18 cellular contexts compared by ENCODE assay signal in the genomic region with DNA sequence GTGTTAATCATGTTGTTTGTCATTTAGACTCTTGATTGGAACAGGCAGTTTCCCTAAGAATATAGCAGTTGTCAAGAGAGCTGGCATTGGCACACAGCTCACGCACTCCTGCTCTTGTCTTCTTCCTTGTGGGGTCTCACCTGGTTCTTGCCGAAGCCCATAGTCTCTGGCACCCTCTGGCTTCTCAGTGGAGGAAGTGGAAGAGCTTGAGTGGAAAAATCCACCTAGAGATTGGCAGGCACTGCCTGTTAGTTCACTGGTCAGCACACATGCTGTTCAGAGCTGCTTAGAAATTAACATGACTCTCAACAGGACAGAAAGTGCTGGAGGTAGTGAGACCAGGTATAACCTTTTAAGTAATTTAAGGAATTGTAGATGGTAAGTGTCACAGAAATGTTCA. TPM values are rescaled to one million over a fixed set of nuclear protein-coding genes. Genes with fewer than 3 reads are reported as not detected.
DNase-seq lines count a peak whose midpoint lies in the region; ATAC-seq and TF ChIP-seq lines count a peak whose summit lies in the region.
"Had no signal": no experiment of that assay in that cellular context is flagged by ENCODE, and none has a peak within 500 bp of the region (broad histone marks: within the 10 kb centered on the region; RNA-seq: fewer than 3 reads in every experiment).

No MANE protein-coding gene starts in this region.

- no peak overlapping the region for H3K4me3 ChIP-seq in choroid plexus epithelial cell (ENCODE audit: low read depth, low read length)
- no peak overlapping the region for H3K4me3 ChIP-seq in left ventricle myocardium inferior
- H3K4me3 ChIP-seq in liver (ENCODE audit: low read depth in 1 of 3, low read length in 3 of 3) = no peak overlapping the region
- H3K4me3 ChIP-seq in stomach = no peak overlapping the region
- H3K4me3 ChIP-seq in colonic mucosa = no peak overlapping the region

- H3K36me3 Mint-ChIP-seq in natural killer cell treated with Interleukin-12 subunit alpha and Interleukin-12 subunit beta and Interleukin-15 and Interleukin-18, amount 100 ng/mL, for 72 hours = peaks cover 16% of the 10 kb centered on the region

- DNase-seq in choroid plexus epithelial cell (ENCODE audit: low read depth) (no peak), left ventricle myocardium inferior (no peak), stomach (peak; percentile 58), colonic mucosa (no peak), Ammon's horn (ENCODE audit: low spot score) (no peak)
- DNase-seq in natural killer cell treated with Interleukin-12 subunit alpha and Interleukin-12 subunit beta and Interleukin-15 and Interleukin-18, amount 100 ng/mL, for 72 hours (ENCODE audit: low spot score) = no peak
- DNase-seq: ACHN; AML-193; COR-L47; DMS153; GOT3; KG1; NCI-H1436 treated with DMSO at 0.1 percent for 48 hours; NCI-H2029 treated with DMSO at 0.1 percent for 48 hours; NCI-H2171 treated with DMSO at 0.1 percent for 48 hours; NCI-H446 treated with DMSO at 0.1 percent for 48 hours; NK-92 treated with Interleukin-12 subunit alpha and Interleukin-12 subunit beta, amount 100 ng/mL, for 24 hours had no signal

- TF ChIP-seq CTCF in choroid plexus epithelial cell (conservative IDR thresholded peaks at IDR 0.05; ENCODE audit: low read depth, low read length) (peak; percentile 13), left ventricle myocardium inferior (IDR thresholded peaks at IDR 0.05; ENCODE audit: borderline replicate concordance) (peak; percentile 52), liver (IDR thresholded peaks at IDR 0.05; ENCODE audit: low read depth, low read length, missing input control) (no peak), stomach (IDR thresholded peaks at IDR 0.05) (peak in 4 of 7 experiments; percentile 13 to 80 (median 22)), colonic mucosa (IDR thresholded peaks at IDR 0.05) (no peak)

- 85% methylated on average over 2 of the region's 2 CpGs for WGBS in liver
- 29 to 64% (median 54%) methylated on average over 2 of the region's 2 CpGs for WGBS in stomach, 5 donors

- no peaks in the 10 kb centered on the region for H3K36me3 ChIP-seq in left ventricle myocardium inferior
- no peaks in the 10 kb centered on the region for H3K36me3 ChIP-seq in liver (ENCODE audit: control insufficient read depth in 4 of 4, insufficient read depth in 3 of 4, low read depth in 1 of 4, low read length in 3 of 4)
- H3K36me3 ChIP-seq in stomach = no peaks in the 10 kb centered on the region
- no peaks in the 10 kb centered on the region for H3K36me3 ChIP-seq in colonic mucosa

- TF ChIP-seq RAD21 in liver (IDR thresholded peaks at IDR 0.05) = peak; percentile 20 to 45

- H3K9ac ChIP-seq in liver (ENCODE audit: low read depth in 1 of 2, low read length in 2 of 2) = no peak overlapping the region
- no peak overlapping the region for H3K9ac ChIP-seq in colonic mucosa (ENCODE audit: low read depth in 2 of 2, low read length in 2 of 2)

- H3K9me3 ChIP-seq in left ventricle myocardium inferior (replicated peaks) (peaks cover 30% of the 10 kb centered on the region), liver (ENCODE audit: control insufficient read depth in 4 of 4, low read length in 3 of 4) (peaks cover 0 to 3% (median under 1%) of the 10 kb centered on the region in 4 donors), stomach (peaks cover 0 to 22% (median 5%) of the 10 kb centered on the region in 4 donors), colonic mucosa (no peaks in the 10 kb centered on the region)

- peaks cover 29 to 39% of the 10 kb centered on the region in 2 donors for H3K27me3 Mint-ChIP-seq in natural killer cell treated with Interleukin-12 subunit alpha and Interleukin-12 subunit beta and Interleukin-15 and Interleukin-18, amount 100 ng/mL, for 72 hours

- no peaks in the 10 kb centered on the region for H3K4me1 Mint-ChIP-seq in natural killer cell treated with Interleukin-12 subunit alpha and Interleukin-12 subunit beta and Interleukin-15 and Interleukin-18, amount 100 ng/mL, for 72 hours (ENCODE audit: low read depth in 2 of 2)

- H3K27ac ChIP-seq in left ventricle myocardium inferior (replicated peaks) (no peak overlapping the region), liver (ENCODE audit: low read depth in 1 of 2, low read length in 2 of 2) (no peak overlapping the region), stomach (peak overlapping the region; percentile 13 to 61 (median 57)), colonic mucosa (no peak overlapping the region)

- H3K27me3 ChIP-seq in left ventricle myocardium inferior (ENCODE audit: low read depth) (peaks cover 18% of the 10 kb centered on the region), liver (ENCODE audit: control insufficient read depth in 4 of 4, insufficient read depth in 4 of 4, low read length in 3 of 4) (no peaks in the 10 kb centered on the region), stomach (no peaks in the 10 kb centered on the region), colonic mucosa (no peaks in the 10 kb centered on the region)

- no peak for ATAC-seq in natural killer cell treated with Interleukin-12 subunit alpha and Interleukin-12 subunit beta and Interleukin-15 and Interleukin-18, amount 100 ng/mL, for 72 hours

- H3K27ac Mint-ChIP-seq in natural killer cell treated with Interleukin-12 subunit alpha and Interleukin-12 subunit beta and Interleukin-15 and Interleukin-18, amount 100 ng/mL, for 72 hours = no peak overlapping the region

- H3K4me1 ChIP-seq in left ventricle myocardium inferior = peaks cover 29% of the 10 kb centered on the region
- no peaks in the 10 kb centered on the region for H3K4me1 ChIP-seq in liver (ENCODE audit: control insufficient read depth in 4 of 4, insufficient read depth in 4 of 4, low read length in 3 of 4)
- peaks cover 0 to 18% (median 12%) of the 10 kb centered on the region in 4 donors for H3K4me1 ChIP-seq in stomach
- H3K4me1 ChIP-seq in colonic mucosa = no peaks in the 10 kb centered on the region

- no peak for TF ChIP-seq EP300 in stomach (IDR thresholded peaks at IDR 0.05)

- no peak overlapping the region for H3K4me3 Mint-ChIP-seq in natural killer cell treated with Interleukin-12 subunit alpha and Interleukin-12 subunit beta and Interleukin-15 and Interleukin-18, amount 100 ng/mL, for 72 hours

- intact Hi-C loops in left ventricle myocardium inferior (cut with micrococcal nuclease) = no loop called here
- intact Hi-C loops in stomach (cut with DNase I; ENCODE audit: low total_unique reads) = no loop called here
- intact Hi-C loops in colonic mucosa (cut with DNase I) = no loop called here

- no peak for TF ChIP-seq POLR2A in stomach (IDR thresholded peaks at IDR 0.05)

- peaks cover 10% of the 10 kb centered on the region for H3K9me3 Mint-ChIP-seq in natural killer cell treated with Interleukin-12 subunit alpha and Interleukin-12 subunit beta and Interleukin-15 and Interleukin-18, amount 100 ng/mL, for 72 hours

TF ChIP-seq in liver, 16 proteins besides CTCF, POLR2A, EP300 and RAD21 (continues in another document):
- TF ChIP-seq YY1 (IDR thresholded peaks at IDR 0.05) (no peak), TAF1 (conservative IDR thresholded peaks at IDR 0.05) (no peak), HNF4G (IDR thresholded peaks at IDR 0.05) (no peak)
- TF ChIP-seq, protein P1, sequence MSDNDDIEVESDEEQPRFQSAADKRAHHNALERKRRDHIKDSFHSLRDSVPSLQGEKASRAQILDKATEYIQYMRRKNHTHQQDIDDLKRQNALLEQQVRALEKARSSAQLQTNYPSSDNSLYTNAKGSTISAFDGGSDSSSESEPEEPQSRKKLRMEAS (IDR thresholded peaks at IDR 0.05) = no peak
- TF ChIP-seq, protein P2, sequence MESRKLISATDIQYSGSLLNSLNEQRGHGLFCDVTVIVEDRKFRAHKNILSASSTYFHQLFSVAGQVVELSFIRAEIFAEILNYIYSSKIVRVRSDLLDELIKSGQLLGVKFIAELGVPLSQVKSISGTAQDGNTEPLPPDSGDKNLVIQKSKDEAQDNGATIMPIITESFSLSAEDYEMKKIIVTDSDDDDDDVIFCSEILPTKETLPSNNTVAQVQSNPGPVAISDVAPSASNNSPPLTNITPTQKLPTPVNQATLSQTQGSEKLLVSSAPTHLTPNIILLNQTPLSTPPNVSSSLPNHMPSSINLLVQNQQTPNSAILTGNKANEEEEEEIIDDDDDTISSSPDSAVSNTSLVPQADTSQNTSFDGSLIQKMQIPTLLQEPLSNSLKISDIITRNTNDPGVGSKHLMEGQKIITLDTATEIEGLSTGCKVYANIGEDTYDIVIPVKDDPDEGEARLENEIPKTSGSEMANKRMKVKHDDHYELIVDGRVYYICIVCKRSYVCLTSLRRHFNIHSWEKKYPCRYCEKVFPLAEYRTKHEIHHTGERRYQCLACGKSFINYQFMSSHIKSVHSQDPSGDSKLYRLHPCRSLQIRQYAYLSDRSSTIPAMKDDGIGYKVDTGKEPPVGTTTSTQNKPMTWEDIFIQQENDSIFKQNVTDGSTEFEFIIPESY (IDR thresholded peaks at IDR 0.05) = no peak

RNA-seq across cellular contexts. Expression of a gene that starts 28.3 kb away (rescaled TPM):
- 1.2 TPM for total RNA-seq in left ventricle myocardium inferior
- total RNA-seq in liver = under 1 TPM; 0.17 to 0.28 TPM
- polyA plus RNA-seq in liver = under 1 TPM; 0.31 to 0.47 TPM
- 1 to 10 TPM in 1 of 5 donors, under 1 TPM in 2, not detected in 2; 0.18 to 1.4 (median 0.89) TPM for total RNA-seq in stomach
- 1 to 10 TPM; 6.7 to 8.6 (median 7.0) TPM for polyA plus RNA-seq in stomach
- under 1 TPM; 0.25 to 0.27 TPM for total RNA-seq in colonic mucosa
- not detected for total RNA-seq in natural killer cell treated with Interleukin-12 subunit alpha and Interleukin-12 subunit beta and Interleukin-15 and Interleukin-18, amount 100 ng/mL, for 72 hours

RNA-seq across cellular contexts. Expression of a gene that starts 48.3 kb away (rescaled TPM):
- 1.0 TPM for total RNA-seq in left ventricle myocardium inferior
- total RNA-seq in liver = 1 to 10 TPM in 1 of 2 donors, under 1 TPM in 1; 0.23 to 3.1 TPM
- 1 to 10 TPM; 1.1 to 1.2 TPM for polyA plus RNA-seq in liver
- 10 to 100 TPM in 1 of 5 donors, 1 to 10 TPM in 2, not detected in 2; 1.3 to 15.1 (median 3.1) TPM for total RNA-seq in stomach
- polyA plus RNA-seq in stomach = under 1 TPM; 0.31 to 0.80 (median 0.68) TPM
- not detected for total RNA-seq in colonic mucosa
- total RNA-seq in natural killer cell treated with Interleukin-12 subunit alpha and Interleukin-12 subunit beta and Interleukin-15 and Interleukin-18, amount 100 ng/mL, for 72 hours = not detected

Comparison
In these comparisons a context has a peak if more than half of its experiments do, and no peak if none do; other contexts are left out.
1. CTCF ChIP-seq: peak in choroid plexus epithelial cell (single experiment), left ventricle myocardium inferior (single experiment) and stomach (4 of 7); none in liver (single experiment) and colonic mucosa (single experiment).
2. H3K27ac ChIP-seq: peak in stomach (5 of 5); none in left ventricle myocardium inferior (single experiment), liver (0 of 2) and colonic mucosa (single experiment).